8 cellular contexts compared by ENCODE assay signal in the genomic region with DNA sequence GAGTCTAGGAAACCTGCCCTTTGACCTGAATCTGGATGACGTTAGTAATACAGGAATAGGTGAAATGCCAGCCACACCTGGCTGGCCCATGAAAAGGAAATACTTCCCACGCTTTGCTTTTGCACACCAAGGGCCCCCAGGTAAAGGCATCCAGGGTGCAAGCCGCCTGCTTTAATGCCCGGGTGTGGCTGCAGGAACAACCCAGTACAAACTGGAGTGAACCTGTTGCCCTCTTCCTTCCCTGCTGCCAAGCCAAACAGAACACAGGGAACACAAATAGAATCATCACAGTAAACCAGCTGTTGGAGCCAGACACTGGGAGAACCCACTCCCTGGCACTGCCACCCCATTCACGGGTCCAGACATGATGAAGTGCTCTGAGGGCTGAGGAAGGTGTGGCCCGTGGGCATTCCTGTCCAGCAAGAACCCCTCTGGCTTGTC. TPM values are rescaled to one million over a fixed set of nuclear protein-coding genes. Genes with fewer than 3 reads are reported as not detected.
DNase-seq lines count a peak whose midpoint lies in the region; ATAC-seq, FAIRE-seq and TF ChIP-seq lines count a peak whose summit lies in the region.

No MANE protein-coding gene starts in this region.

- no peak for ATAC-seq in HepG2

- no peaks in the 10 kb centered on the region for H3K27me3 Mint-ChIP-seq in MCF 10A (ENCODE audit: insufficient read depth, unreplicated experiment)

- peaks cover 7% of the 10 kb centered on the region for H3K36me3 Mint-ChIP-seq in MCF 10A (ENCODE audit: insufficient read depth, unreplicated experiment)

- no peak for TF ChIP-seq POLR2A in HepG2 (IDR thresholded peaks at IDR 0.05; ENCODE audit: insufficient read depth in 1 of 2, low read depth in 2 of 2, low read length in 2 of 2)

- peak overlapping the region in 1 of 3 experiments; percentile 32; a peak in 1 of 6 replicates for H3K4me3 ChIP-seq in HepG2 (replicated peaks in 1 of 3; ENCODE audit: insufficient read depth in 1 of 3, low read depth in 2 of 3, low read length in 3 of 3)
- peak overlapping the region; percentile 41 to 52 (median 44) for H3K4me3 ChIP-seq in skeletal muscle tissue (ENCODE audit: low read length in 3 of 3)
- H3K4me3 ChIP-seq in foreskin fibroblast (ENCODE audit: low read depth in 1 of 2, low read length in 2 of 2), result no peak overlapping the region

- in situ Hi-C loops in HepG2 (cut with HindIII; ENCODE audit: extremely low pct_ligation_motif_present, low pct_unique_long_range_greater_than_20kb), result no loop called here

- TF ChIP-seq EP300 in HepG2 (IDR thresholded peaks at IDR 0.05; ENCODE audit: low read depth in 2 of 2, low read length in 2 of 2), result no peak
- no peak for TF ChIP-seq EP300 in HepG2 (CRISPR knock-in tag; IDR thresholded peaks at IDR 0.05; ENCODE audit: borderline replicate concordance)

- POLR2A ChIA-PET in MCF 10A (lab: Yijun Ruan, JAX), result interaction anchor here (0.6 to 12.4 kb wide), 23 partner anchors 12 to 128 kb away, joined by 3 to 402 read pairs (median 6); partner anchors contain the start of genes FOS, NEK9 and TMED10
- POLR2A ChIA-PET in HepG2 (lab: Yijun Ruan, JAX), result no interaction called here

- H3K9me3 ChIP-seq in HepG2 (ENCODE audit: low read length) (no peaks in the 10 kb centered on the region), skeletal muscle tissue (ENCODE audit: control insufficient read depth in 3 of 3, low read length in 3 of 3) (no peaks in the 10 kb centered on the region)

- TF ChIP-seq CTCF in MCF 10A (IDR thresholded peaks at IDR 0.05; ENCODE audit: unreplicated experiment) (no peak), HepG2 (CRISPR knock-in tag; IDR thresholded peaks at IDR 0.05) (no peak), foreskin fibroblast (IDR thresholded peaks at IDR 0.05; ENCODE audit: low read depth, low read length) (no peak)

- DNase-seq in HT-29 (ENCODE audit: low spot score), result peak; percentile 72
- DNase-seq in MCF 10A (ENCODE audit: unreplicated experiment), result peak; percentile 98
- DNase-seq in HepG2 (ENCODE audit: low spot score), result no peak
- no peak for DNase-seq in NK-92 treated with Interleukin-12 subunit alpha and Interleukin-12 subunit beta, amount 100 ng/mL, for 24 hours (lab: John Stamatoyannopoulos, UW)
- no peak for DNase-seq in foreskin fibroblast
- no peak for DNase-seq in RCC 7860 (ENCODE audit: low spot score)
- DNase-seq in AG20443 (ENCODE audit: low spot score), result no peak

- CTCF ChIA-PET in MCF 10A (lab: Yijun Ruan, JAX), result interaction anchor here (0.7 to 1.8 kb wide), 2 partner anchors 11 to 30 kb away, joined by 3 to 8 read pairs; no protein-coding TSS in a partner anchor
- CTCF ChIA-PET in HepG2 (lab: Yijun Ruan, JAX; ENCODE audit: low intra/inter-chr PET ratio, low total read pairs), result no interaction called here

- FAIRE-seq in HepG2 (lab: Jason Lieb, UNC) (no peak), RCC 7860 (lab: Jason Lieb, UNC) (no peak)

- H3K4me1 ChIP-seq in HepG2 (ENCODE audit: insufficient read depth, low read length) (peaks cover 54% of the 10 kb centered on the region), skeletal muscle tissue (ENCODE audit: control insufficient read depth in 3 of 3, insufficient read depth in 3 of 3, low read length in 3 of 3) (peaks cover 40 to 49% (median 47%) of the 10 kb centered on the region in 3 donors)

- H3K36me3 ChIP-seq in HepG2 (replicated peaks in 1 of 2; ENCODE audit: control insufficient read depth in 1 of 2, insufficient read depth in 2 of 2, low read length in 2 of 2), result no peaks in the 10 kb centered on the region
- H3K36me3 ChIP-seq in skeletal muscle tissue (ENCODE audit: control insufficient read depth in 3 of 3, insufficient read depth in 3 of 3, low read length in 3 of 3), result no peaks in the 10 kb centered on the region

- WGBS in HepG2 (ENCODE audit: low lambda C conversion rate), result 10% methylated on average over 2 of the region's 6 CpGs

- H3K27ac ChIP-seq in HepG2 (ENCODE audit: extremely low read length, insufficient read depth, low read length) (no peak overlapping the region), skeletal muscle tissue (ENCODE audit: low read depth, low read length) (peak overlapping the region; percentile 89)

- no peak overlapping the region for H2AFZ ChIP-seq in HepG2 (ENCODE audit: low read length)

- no peaks in the 10 kb centered on the region for H3K79me2 ChIP-seq in HepG2 (ENCODE audit: insufficient read depth, low read length)

- H3K27me3 ChIP-seq in HepG2 (ENCODE audit: control insufficient read depth in 1 of 2, insufficient read depth in 2 of 2, low read length in 2 of 2), result peaks cover 0 to 13% of the 10 kb centered on the region in 2 experiments; a peak in 3 of 5 replicates
- H3K27me3 ChIP-seq in skeletal muscle tissue (ENCODE audit: control insufficient read depth in 3 of 3, insufficient read depth in 3 of 3, low read length in 3 of 3), result no peaks in the 10 kb centered on the region

- intact Hi-C loops in MCF 10A (cut with micrococcal nuclease), result loop anchor here (2.0 to 10.0 kb wide), 2 partner anchors 24 to 680 kb away; no protein-coding TSS in a partner anchor
- intact Hi-C loops in HepG2 (cut with micrococcal nuclease; ENCODE audit: unreplicated experiment), result no loop called here

- H3K27ac Mint-ChIP-seq in MCF 10A (ENCODE audit: low read depth, unreplicated experiment), result peak overlapping the region; percentile 97

- peaks cover 50% of the 10 kb centered on the region for H3K4me1 Mint-ChIP-seq in MCF 10A (ENCODE audit: insufficient read depth, unreplicated experiment)

- H3K9me3 Mint-ChIP-seq in MCF 10A (ENCODE audit: unreplicated experiment), result no peaks in the 10 kb centered on the region

- H3K4me2 ChIP-seq in HepG2 (ENCODE audit: low read depth, low read length), result peak overlapping the region; percentile 64; the same call in 1 of the 2 replicates

- no TSS peak for BruUV-seq in MCF 10A (replicated peaks; lab: Mats Ljungman, UMichigan)
- BruUV-seq in HepG2 (replicated peaks; lab: Mats Ljungman, UMichigan), result no TSS peak

- H3K9ac ChIP-seq in HepG2 (ENCODE audit: insufficient read depth, low read depth, low read length) (peak overlapping the region; percentile 12; the same call in 1 of the 2 replicates), skeletal muscle tissue (ENCODE audit: low read depth in 1 of 3, low read length in 3 of 3) (peak overlapping the region; percentile 43 to 75 (median 69))

- no peaks in the 10 kb centered on the region for H4K20me1 ChIP-seq in HepG2 (ENCODE audit: insufficient read depth, low read length)

- H3K4me3 Mint-ChIP-seq in MCF 10A (ENCODE audit: unreplicated experiment), result peak overlapping the region; percentile 66

- no peak for TF ChIP-seq RAD21 in HepG2 (CRISPR knock-in tag; IDR thresholded peaks at IDR 0.05)

TF ChIP-seq in HepG2, 621 proteins besides CTCF, POLR2A, EP300 and RAD21 (continues in another document):
- no peak for TF ChIP-seq RBM22 (optimal IDR thresholded peaks at IDR 0.05; ENCODE audit: low read length)
- TF ChIP-seq JDP2 (CRISPR knock-in tag; IDR thresholded peaks at IDR 0.05; ENCODE audit: borderline replicate concordance), result no peak
- no peak for TF ChIP-seq SRSF9 (IDR thresholded peaks at IDR 0.05; ENCODE audit: borderline replicate concordance, insufficient read depth, low read depth, low read length, poor library complexity, severe bottlenecking)
- TF ChIP-seq ZNF629 (CRISPR knock-in tag; conservative IDR thresholded peaks at IDR 0.05), result no peak
- no peak for TF ChIP-seq MXD4 (CRISPR knock-in tag; IDR thresholded peaks at IDR 0.05)
- TF ChIP-seq, protein P1, sequence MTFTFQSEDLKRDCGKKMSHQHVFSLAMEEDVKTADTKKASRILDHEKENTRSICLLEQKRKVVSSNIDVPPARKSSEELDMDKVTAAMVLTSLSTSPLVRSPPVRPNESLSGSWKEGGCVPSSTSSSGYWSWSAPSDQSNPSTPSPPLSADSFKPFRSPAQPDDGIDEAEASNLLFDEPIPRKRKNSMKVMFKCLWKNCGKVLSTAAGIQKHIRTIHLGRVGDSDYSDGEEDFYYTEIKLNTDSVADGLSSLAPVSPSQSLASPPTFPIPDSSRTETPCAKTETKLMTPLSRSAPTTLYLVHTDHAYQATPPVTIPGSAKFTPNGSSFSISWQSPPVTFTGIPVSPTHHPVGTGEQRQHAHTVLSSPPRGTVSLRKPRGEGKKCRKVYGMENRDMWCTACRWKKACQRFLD (CRISPR knock-in tag; IDR thresholded peaks at IDR 0.05; ENCODE audit: borderline replicate concordance), result no peak

RNA-seq across cellular contexts. Expression of gene FOS, which starts 24.2 kb away (rescaled TPM):
- 616 and 667 TPM in 2 replicates for total RNA-seq in HT-29 (2014; rRNA removed; shearing (Covaris generic))
- 73.1 and 139 TPM in 2 replicates for total RNA-seq in MCF 10A (2022)
- 4.3 and 24.2 TPM in 2 replicates for total RNA-seq in HepG2 (2016; rRNA removed; fragmentation: Illumina TruSeq; extraction: Trizol)
- 2.5 and 3.0 TPM in 2 replicates for total RNA-seq in HepG2 (2016; cell fraction: cytosol; rRNA removed; fragmentation: Illumina TruSeq; extraction: Trizol; ENCODE audit: low read depth)
- 3.4 and 28.3 TPM in 2 replicates for total RNA-seq in HepG2 (2016; cell fraction: insoluble cytoplasmic fraction; rRNA removed; fragmentation: Illumina TruSeq; extraction: Trizol)
- total RNA-seq in HepG2 (2016; cell fraction: membrane; rRNA removed; fragmentation: Illumina TruSeq; extraction: Trizol), result 2.8 and 4.2 TPM in 2 replicates
- total RNA-seq in HepG2 (2016; cell fraction: nucleus; rRNA removed; fragmentation: Illumina TruSeq; extraction: Trizol), result 64.4 and 68.6 TPM in 2 replicates
- polyA plus RNA-seq in HepG2 (2011; rRNA removed), result 15.9 and 26.2 TPM in 2 replicates
- 8.8 and 9.0 TPM in 2 replicates for polyA plus RNA-seq in HepG2 (2011; cell fraction: cytosol; rRNA removed)
- polyA plus RNA-seq in HepG2 (2011; cell fraction: nucleus; rRNA removed), result 83.8 and 92.0 TPM in 2 replicates
- polyA plus RNA-seq in HepG2 (2012), result 4.3 and 4.8 TPM in 2 replicates
- 1.2 and 1.8 TPM in 2 replicates for polyA plus RNA-seq in HepG2 (2016; cell fraction: cytosol; fragmentation: Illumina TruSeq; extraction: Trizol; ENCODE audit: low read depth)
- polyA plus RNA-seq in HepG2 (2016; cell fraction: insoluble cytoplasmic fraction; fragmentation: Illumina TruSeq; extraction: Trizol; ENCODE audit: low read depth), result 5.5 and 10.0 TPM in 2 replicates
- 2.1 and 3.4 TPM in 2 replicates for polyA plus RNA-seq in HepG2 (2016; cell fraction: membrane; fragmentation: Illumina TruSeq; extraction: Trizol; ENCODE audit: low read depth)
- polyA plus RNA-seq in HepG2 (2016; cell fraction: nucleus; fragmentation: Illumina TruSeq; extraction: Trizol; ENCODE audit: insufficient read depth, low read depth), result 101 and 123 TPM in 2 replicates
- polyA minus RNA-seq in HepG2 (2011; rRNA and poly(A)+ RNA removed; ENCODE audit: low replicate concordance), result 58.4 and 70.4 TPM in 2 replicates
- polyA minus RNA-seq in HepG2 (2011; cell fraction: cytosol; rRNA and poly(A)+ RNA removed), result 11.7 and 16.7 TPM in 2 replicates
- 128 and 149 TPM in 2 replicates for polyA minus RNA-seq in HepG2 (2011; cell fraction: nucleus; rRNA and poly(A)+ RNA removed)
- 134 TPM for total RNA-seq in skeletal muscle tissue

Comparison
In these comparisons a context has a peak if more than half of its experiments do, and no peak if none do; other contexts are left out.
1. DNase-seq: peak in HT-29 (single experiment) and MCF 10A (single experiment); none in HepG2 (single experiment), NK-92 treated with Interleukin-12 subunit alpha and Interleukin-12 subunit beta, amount 100 ng/mL, for 24 hours (single experiment), foreskin fibroblast (0 of 2), RCC 7860 (single experiment) and AG20443 (single experiment).
2. H3K4me3 ChIP-seq: peak in skeletal muscle tissue (3 of 3); none in foreskin fibroblast (0 of 2).